ENCODE assay signal across 15 cellular contexts in genomic region chr7:73343671-73344380, GRCh38. TPM values are rescaled to one million over a fixed set of nuclear protein-coding genes. Genes with fewer than 3 reads are reported as not detected.
"Had no signal": no experiment of that assay in that cellular context is flagged by ENCODE, and none has a peak within 500 bp of the region (broad histone marks: within the 10 kb centered on the region; RNA-seq: fewer than 3 reads in every experiment).

No MANE protein-coding gene starts in this region.

- H3K4me3 ChIP-seq: ovary had no signal

- ATAC-seq: activated CD8-positive, alpha-beta T cell treated with anti-CD3 and anti-CD28 coated beads, Interleukin-2, amount 10 ng/mL, durations not matched to agents 7 days and 5 days; esophagus mucosa; stimulated activated naive B cell treated with anti-CD40 and anti-IgM and Interleukin-4, amounts not matched to agents 10 μg/mL and 1 μg/mL and 100 μg/mL, for 72 hours had no signal

- H3K27ac ChIP-seq: ovary, tibial nerve had no signal

- H3K36me3 ChIP-seq: ovary, tibial nerve had no signal

- DNase-seq: activated CD4-positive, alpha-beta T cell treated with anti-CD3 and anti-CD28 coated beads, Interleukin-2, amount 10 ng/mL, durations not matched to agents 24 days and 14 days; activated CD4-positive, CD25-positive, alpha-beta regulatory T cell; activated CD8-positive, alpha-beta memory T cell treated with anti-CD3 and anti-CD28 coated beads, Interleukin-2, amount 50 U/mL, for 4 hours; activated CD8-positive, alpha-beta T cell treated with anti-CD3 and anti-CD28 coated beads, Interleukin-2, amount 10 ng/mL, durations not matched to agents 7 days and 5 days; activated effector memory CD4-positive, alpha-beta T cell treated with anti-CD3 and anti-CD28 coated beads, Interleukin-2, amount 50 U/mL, for 16 hours; activated T-cell treated with anti-CD3 and anti-CD28 coated beads, Interleukin-2, amount 50 U/mL, for 48 hours; amniotic stem cell; ovary; stimulated activated CD4-positive, alpha-beta T cell treated with anti-CD3 and anti-CD28 coated beads, Interleukin-2, amount 100 ng/mL, for 48 hours; stimulated activated naive B cell treated with anti-CD40 and anti-IgM and Interleukin-4, amounts not matched to agents 10 μg/mL and 1 μg/mL and 100 μg/mL, for 72 hours had no signal

- H3K9me3 ChIP-seq: ovary, tibial nerve had no signal

- H3K27me3 ChIP-seq: ovary, tibial nerve had no signal

RNA-seq across cellular contexts. Expression of gene FKBP6, which starts 15.9 kb away (rescaled TPM):
- total RNA-seq: activated CD4-positive, alpha-beta T cell treated with anti-CD3 and anti-CD28 coated beads, Interleukin-2, amount 10 ng/mL, durations not matched to agents 24 days and 14 days; activated CD8-positive, alpha-beta T cell treated with anti-CD3 and anti-CD28 coated beads, Interleukin-2, amount 10 ng/mL, durations not matched to agents 7 days and 5 days; cardiac septum; esophagus mucosa; kidney epithelial cell; renal cortical epithelial cell; tibial nerve had no signal

RNA-seq across cellular contexts. Expression of gene TRIM50, which starts 15.9 kb away (rescaled TPM):
- total RNA-seq: activated CD4-positive, alpha-beta T cell treated with anti-CD3 and anti-CD28 coated beads, Interleukin-2, amount 10 ng/mL, durations not matched to agents 24 days and 14 days; activated CD8-positive, alpha-beta T cell treated with anti-CD3 and anti-CD28 coated beads, Interleukin-2, amount 10 ng/mL, durations not matched to agents 7 days and 5 days; cardiac septum; esophagus mucosa; kidney epithelial cell had no signal
